13 cellular contexts compared by ENCODE assay signal in genomic region chr4:76697129-76697803, GRCh38.
A peak's percentile ranks its signal among the peaks of the same experiment; 100 is the strongest.
DNase-seq lines count a peak whose midpoint lies in the region; ATAC-seq and TF ChIP-seq lines count a peak whose summit lies in the region.
"Had no signal": no experiment of that assay in that cellular context is flagged by ENCODE, and none has a peak within 500 bp of the region (broad histone marks: within the 10 kb centered on the region; RNA-seq: fewer than 3 reads in every experiment).

No MANE protein-coding gene starts in this region.

- peaks cover 29% of the 10 kb centered on the region for H3K36me3 Mint-ChIP-seq in nephron progenitor cell (ENCODE audit: low read depth)
- no peaks in the 10 kb centered on the region for H3K36me3 Mint-ChIP-seq in naive thymus-derived CD4-positive, alpha-beta T cell

- H3K9ac ChIP-seq in SK-N-SH, result no peak overlapping the region

- POLR2A ChIA-PET in SK-N-SH (lab: Yijun Ruan, JAX), result no interaction called here
- POLR2A ChIA-PET in naive thymus-derived CD4-positive, alpha-beta T cell (lab: Charles Lee), result no interaction called here

- DNase-seq in SK-N-SH (no peak), nephron progenitor cell (no peak), kidney glomerular epithelial cell (lab: John Stamatoyannopoulos, UW) (no peak), putamen (ENCODE audit: low spot score) (no peak)
- no peak for DNase-seq in naive thymus-derived CD4-positive, alpha-beta T cell
- DNase-seq: 8988T; activated naive CD4-positive, alpha-beta T cell treated with anti-CD3 and anti-CD28 coated beads for 36 hours; kidney; NCI-H524; T-helper 9 cell had no signal

- H3K4me3 ChIP-seq in SK-N-SH (ENCODE audit: low read depth in 2 of 2, low read length in 1 of 2), result no peak overlapping the region
- H3K4me3 ChIP-seq in naive thymus-derived CD4-positive, alpha-beta T cell (ENCODE audit: low read length), result no peak overlapping the region

- no peaks in the 10 kb centered on the region for H3K9me3 Mint-ChIP-seq in nephron progenitor cell
- H3K9me3 Mint-ChIP-seq in naive thymus-derived CD4-positive, alpha-beta T cell, result peaks cover 0 to 2% (median 0%) of the 10 kb centered on the region in 11 donors
- H3K9me3 Mint-ChIP-seq: activated naive CD4-positive, alpha-beta T cell treated with anti-CD3 and anti-CD28 coated beads for 36 hours had no signal

- peaks cover 92% of the 10 kb centered on the region for H3K4me1 Mint-ChIP-seq in nephron progenitor cell
- H3K4me1 Mint-ChIP-seq in naive thymus-derived CD4-positive, alpha-beta T cell, result peaks cover 0 to 12% (median 1%) of the 10 kb centered on the region in 7 donors

- no peaks in the 10 kb centered on the region for H3K27me3 ChIP-seq in SK-N-SH (ENCODE audit: insufficient read depth)
- no peaks in the 10 kb centered on the region for H3K27me3 ChIP-seq in naive thymus-derived CD4-positive, alpha-beta T cell (ENCODE audit: control insufficient read depth in 2 of 2, insufficient read depth in 2 of 2, low read length in 2 of 2)

- H4K20me1 ChIP-seq in SK-N-SH (ENCODE audit: insufficient read depth), result no peaks in the 10 kb centered on the region

- TF ChIP-seq CTCF in SK-N-SH (IDR thresholded peaks at IDR 0.05) (no peak), nephron progenitor cell (IDR thresholded peaks at IDR 0.05) (no peak)

- TF ChIP-seq RAD21 in SK-N-SH (IDR thresholded peaks at IDR 0.05; ENCODE audit: low read length), result no peak

- TF ChIP-seq EP300 in SK-N-SH (IDR thresholded peaks at IDR 0.05; ENCODE audit: borderline replicate concordance in 1 of 2, low read depth in 1 of 2, low read length in 1 of 2), result no peak

- 95% methylated on average over 3 of the region's 3 CpGs for WGBS in SK-N-SH (ENCODE audit: low lambda C conversion rate)

- ATAC-seq in SK-N-SH treated with all-trans-retinoic acid at 6 μM for 48 hours (no peak), GM21825 (IDR thresholded peaks at IDR 0.05; ENCODE audit: unreplicated experiment) (peak; percentile 81), HG03342 (IDR thresholded peaks at IDR 0.05; ENCODE audit: unreplicated experiment) (peak; percentile 86)
- ATAC-seq in naive thymus-derived CD4-positive, alpha-beta T cell, result no peak

- CTCF ChIA-PET in SK-N-SH (lab: Yijun Ruan, JAX), result interaction anchor here (1.6 kb wide), 1 partner anchor 15 kb away, joined by 4 read pairs; no protein-coding TSS in a partner anchor
- CTCF ChIA-PET in naive thymus-derived CD4-positive, alpha-beta T cell (lab: Charles Lee), result no interaction called here

- H3K27ac Mint-ChIP-seq in nephron progenitor cell, result peak overlapping the region; percentile 98
- H3K27ac Mint-ChIP-seq in naive thymus-derived CD4-positive, alpha-beta T cell, result peak overlapping the region in 1 of 9 donors; percentile 75
- H3K27ac Mint-ChIP-seq: activated naive CD4-positive, alpha-beta T cell treated with anti-CD3 and anti-CD28 coated beads for 36 hours had no signal

- no peaks in the 10 kb centered on the region for H3K9me2 ChIP-seq in SK-N-SH

- H3F3A ChIP-seq in SK-N-SH (replicated peaks; ENCODE audit: insufficient read depth), result peaks cover 11% of the 10 kb centered on the region

- peaks cover 3 to 7% of the 10 kb centered on the region in 2 experiments for H3K36me3 ChIP-seq in SK-N-SH (replicated peaks in 1 of 2; ENCODE audit: control insufficient read depth in 1 of 2, insufficient read depth in 2 of 2, low read length in 1 of 2)
- H3K36me3 ChIP-seq in naive thymus-derived CD4-positive, alpha-beta T cell (ENCODE audit: control insufficient read depth in 2 of 3, insufficient read depth in 3 of 3, low read length in 3 of 3), result no peaks in the 10 kb centered on the region

- intact Hi-C loops in naive thymus-derived CD4-positive, alpha-beta T cell (cut with micrococcal nuclease), result no loop called here

- H3K4me2 ChIP-seq in SK-N-SH, result 0 out of 2 replicates have a peak overlapping the region, but pooled peaks have one; percentile 11

- H3K4me3 Mint-ChIP-seq in nephron progenitor cell, result peak overlapping the region; percentile 25
- peak overlapping the region in 1 of 10 donors; percentile 48 for H3K4me3 Mint-ChIP-seq in naive thymus-derived CD4-positive, alpha-beta T cell
- H3K4me3 Mint-ChIP-seq: activated naive CD4-positive, alpha-beta T cell treated with anti-CD3 and anti-CD28 coated beads for 36 hours had no signal

- peaks cover 100% of the 10 kb centered on the region for H3K79me2 ChIP-seq in SK-N-SH (ENCODE audit: insufficient read depth)

- no peaks in the 10 kb centered on the region for H3K9me3 ChIP-seq in SK-N-SH
- H3K9me3 ChIP-seq in naive thymus-derived CD4-positive, alpha-beta T cell (ENCODE audit: control insufficient read depth in 2 of 3, low read length in 3 of 3), result no peaks in the 10 kb centered on the region

- H3K4me1 ChIP-seq in SK-N-SH (ENCODE audit: control insufficient read depth in 1 of 2, insufficient read depth in 2 of 2, low read depth in 1 of 2, low read length in 1 of 2), result peaks cover 33% of the 10 kb centered on the region in 2 experiments
- H3K4me1 ChIP-seq in naive thymus-derived CD4-positive, alpha-beta T cell (ENCODE audit: control insufficient read depth in 2 of 2, insufficient read depth in 2 of 2, low read length in 2 of 2), result no peaks in the 10 kb centered on the region

- H3K27me3 Mint-ChIP-seq in nephron progenitor cell (ENCODE audit: low read depth, poor library complexity), result no peaks in the 10 kb centered on the region
- peaks cover 36 to 60% (median 47%) of the 10 kb centered on the region in 5 donors for H3K27me3 Mint-ChIP-seq in naive thymus-derived CD4-positive, alpha-beta T cell

- no peak overlapping the region for H2AFZ ChIP-seq in SK-N-SH (ENCODE audit: low read depth)

- H3K27ac ChIP-seq in SK-N-SH (ENCODE audit: low read depth in 2 of 2, low read length in 1 of 2), result no peak overlapping the region
- no peak overlapping the region for H3K27ac ChIP-seq in naive thymus-derived CD4-positive, alpha-beta T cell (ENCODE audit: low read depth, low read length)

TF ChIP-seq in SK-N-SH, 30 proteins besides CTCF, POLR2A, EP300 and RAD21:
- TF ChIP-seq TCF12 (IDR thresholded peaks at IDR 0.05) (no peak), GABPA (IDR thresholded peaks at IDR 0.05; ENCODE audit: low read depth) (no peak), USF1 (IDR thresholded peaks at IDR 0.05; ENCODE audit: borderline replicate concordance, low read depth) (no peak), SMC3 (IDR thresholded peaks at IDR 0.05; ENCODE audit: low read depth, low read length) (no peak), MXI1 (IDR thresholded peaks at IDR 0.05; ENCODE audit: low read depth, low read length) (no peak), FOXJ3 (CRISPR knock-in tag; IDR thresholded peaks at IDR 0.05) (no peak), FOXM1 (IDR thresholded peaks at IDR 0.05; ENCODE audit: low read depth) (no peak), EZH2phosphoT487 (IDR thresholded peaks at IDR 0.05; ENCODE audit: borderline replicate concordance, low read depth) (no peak), NRF1 (IDR thresholded peaks at IDR 0.05; ENCODE audit: low read depth, low read length) (no peak)

TF ChIP-seq in SK-N-SH treated with all-trans-retinoic acid at 6 μM for 48 hours, 23 proteins besides CTCF, POLR2A, EP300 and RAD21 (continues in another document):
- TF ChIP-seq ZFP30 (CRISPR knock-in tag; IDR thresholded peaks at IDR 0.05), result no peak
- no peak for TF ChIP-seq RARB (CRISPR knock-in tag; IDR thresholded peaks at IDR 0.05)
- no peak for TF ChIP-seq SNAI2 (CRISPR knock-in tag; IDR thresholded peaks at IDR 0.05)
- no peak for TF ChIP-seq TOX (CRISPR knock-in tag; IDR thresholded peaks at IDR 0.05; ENCODE audit: borderline replicate concordance)
- no peak for TF ChIP-seq POU6F1 (CRISPR knock-in tag; IDR thresholded peaks at IDR 0.05; ENCODE audit: borderline replicate concordance, low read depth)
- no peak for TF ChIP-seq ISL1 (CRISPR knock-in tag; IDR thresholded peaks at IDR 0.05)
- TF ChIP-seq, protein P1, sequence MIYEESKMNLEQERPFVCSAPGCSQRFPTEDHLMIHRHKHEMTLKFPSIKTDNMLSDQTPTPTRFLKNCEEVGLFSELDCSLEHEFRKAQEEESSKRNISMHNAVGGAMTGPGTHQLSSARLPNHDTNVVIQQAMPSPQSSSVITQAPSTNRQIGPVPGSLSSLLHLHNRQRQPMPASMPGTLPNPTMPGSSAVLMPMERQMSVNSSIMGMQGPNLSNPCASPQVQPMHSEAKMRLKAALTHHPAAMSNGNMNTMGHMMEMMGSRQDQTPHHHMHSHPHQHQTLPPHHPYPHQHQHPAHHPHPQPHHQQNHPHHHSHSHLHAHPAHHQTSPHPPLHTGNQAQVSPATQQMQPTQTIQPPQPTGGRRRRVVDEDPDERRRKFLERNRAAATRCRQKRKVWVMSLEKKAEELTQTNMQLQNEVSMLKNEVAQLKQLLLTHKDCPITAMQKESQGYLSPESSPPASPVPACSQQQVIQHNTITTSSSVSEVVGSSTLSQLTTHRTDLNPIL (CRISPR knock-in tag; IDR thresholded peaks at IDR 0.05; ENCODE audit: low read depth), result no peak
- no peak for TF ChIP-seq OSR1 (CRISPR knock-in tag; IDR thresholded peaks at IDR 0.05)
- no peak for TF ChIP-seq CSRNP3 (CRISPR knock-in tag; IDR thresholded peaks at IDR 0.05)
- no peak for TF ChIP-seq CSDC2 (CRISPR knock-in tag; IDR thresholded peaks at IDR 0.05)
- no peak for TF ChIP-seq ZNF70 (CRISPR knock-in tag; IDR thresholded peaks at IDR 0.05)
- no peak for TF ChIP-seq GLIS3 (CRISPR knock-in tag; IDR thresholded peaks at IDR 0.05)

Comparison
In these comparisons a context has a peak if more than half of its experiments do, and no peak if none do; other contexts are left out.
1. ATAC-seq: peak in GM21825 (single experiment) and HG03342 (single experiment); none in SK-N-SH treated with all-trans-retinoic acid at 6 μM for 48 hours (single experiment) and naive thymus-derived CD4-positive, alpha-beta T cell (single experiment).